ENCODE assay signal across 8 cellular contexts in the genomic region with DNA sequence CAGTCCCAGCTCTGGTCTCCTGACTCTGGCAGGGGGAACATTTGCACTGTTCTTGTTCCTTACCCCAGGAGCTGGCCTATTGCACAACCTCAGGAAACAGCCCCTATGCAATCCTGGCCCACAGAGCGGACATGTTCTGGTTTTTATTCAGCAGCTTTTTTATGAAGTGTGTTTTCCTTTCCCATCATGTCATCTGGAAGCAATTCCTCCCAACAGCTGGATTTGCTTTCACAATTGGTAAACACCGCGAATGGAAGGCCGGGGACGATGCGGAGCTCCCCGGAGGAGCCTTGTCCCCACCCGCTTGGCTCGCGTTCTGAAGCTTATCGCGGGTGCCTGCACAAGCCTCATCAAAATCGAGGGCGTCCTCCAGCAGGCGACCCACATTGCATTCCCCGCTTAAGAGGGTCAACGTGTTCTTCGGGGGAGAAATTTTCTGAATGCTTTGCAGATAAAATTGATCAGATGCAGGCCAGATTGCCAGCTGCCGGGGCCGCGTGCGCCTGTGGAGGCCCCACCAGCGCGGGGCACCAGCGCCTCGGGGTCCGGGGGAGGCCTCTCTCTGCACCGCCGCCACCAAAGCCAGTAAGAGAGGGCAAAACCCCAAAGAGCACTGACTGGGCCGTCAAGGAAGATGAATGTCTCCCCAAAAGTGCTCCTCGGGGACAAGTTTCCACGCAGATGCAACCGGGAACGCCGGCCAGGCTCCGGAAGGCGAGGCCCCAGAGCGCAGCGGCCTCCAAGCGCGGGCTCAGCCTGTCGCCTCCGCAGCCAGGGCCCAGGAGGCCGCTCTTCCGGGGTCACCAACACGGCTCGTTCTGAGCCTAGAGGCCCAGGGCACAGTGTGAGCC.
DNase-seq lines count a peak whose midpoint lies in the region; ATAC-seq and TF ChIP-seq lines count a peak whose summit lies in the region.

No MANE protein-coding gene starts in this region.

- H3K36me3 Mint-ChIP-seq in dendritic cell treated with granulocyte-macrophage colony-stimulating factor and Interleukin-4, amounts not matched to agents 40 ng/mL and 50 ng/mL, for 4 days (ENCODE audit: low read depth) = no peaks in the 10 kb centered on the region
- H3K36me3 Mint-ChIP-seq in mesothelial cell of epicardium (no peaks in the 10 kb centered on the region), T-cell (no peaks in the 10 kb centered on the region)
- H3K36me3 Mint-ChIP-seq in activated CD8-positive, alpha-beta memory T cell treated with anti-CD3 and anti-CD28 coated beads, Interleukin-2, amount 10 ng/mL, durations not matched to agents 7 days and 5 days = no peaks in the 10 kb centered on the region

- no peaks in the 10 kb centered on the region for H3K9me3 Mint-ChIP-seq in dendritic cell treated with granulocyte-macrophage colony-stimulating factor and Interleukin-4, amounts not matched to agents 40 ng/mL and 50 ng/mL, for 4 days
- H3K9me3 Mint-ChIP-seq in mesothelial cell of epicardium (no peaks in the 10 kb centered on the region), T-cell (no peaks in the 10 kb centered on the region)
- H3K9me3 Mint-ChIP-seq in activated CD8-positive, alpha-beta memory T cell treated with anti-CD3 and anti-CD28 coated beads, Interleukin-2, amount 10 ng/mL, durations not matched to agents 7 days and 5 days (ENCODE audit: low read depth) = peaks cover 4% of the 10 kb centered on the region

- H3K4me1 Mint-ChIP-seq in dendritic cell treated with granulocyte-macrophage colony-stimulating factor and Interleukin-4, amounts not matched to agents 40 ng/mL and 50 ng/mL, for 4 days (ENCODE audit: low read depth) = peaks cover 87% of the 10 kb centered on the region
- H3K4me1 Mint-ChIP-seq in mesothelial cell of epicardium (peaks cover 58% of the 10 kb centered on the region), T-cell (peaks cover 0 to 4% (median 0%) of the 10 kb centered on the region in 3 donors)
- H3K4me1 Mint-ChIP-seq in activated CD8-positive, alpha-beta memory T cell treated with anti-CD3 and anti-CD28 coated beads, Interleukin-2, amount 10 ng/mL, durations not matched to agents 7 days and 5 days = peaks cover 4% of the 10 kb centered on the region

- intact Hi-C loops in dendritic cell treated with granulocyte-macrophage colony-stimulating factor and Interleukin-4, amounts not matched to agents 40 ng/mL and 50 ng/mL, for 4 days (cut with micrococcal nuclease) = no loop called here

- POLR2A ChIA-PET in T-cell (lab: Charles Lee) = no interaction called here

- no peak overlapping the region for H3K4me3 Mint-ChIP-seq in dendritic cell treated with granulocyte-macrophage colony-stimulating factor and Interleukin-4, amounts not matched to agents 40 ng/mL and 50 ng/mL, for 4 days
- H3K4me3 Mint-ChIP-seq in mesothelial cell of epicardium (peak overlapping the region; percentile 41), T-cell (no peak overlapping the region)
- no peak overlapping the region for H3K4me3 Mint-ChIP-seq in activated CD8-positive, alpha-beta memory T cell treated with anti-CD3 and anti-CD28 coated beads, Interleukin-2, amount 10 ng/mL, durations not matched to agents 7 days and 5 days

- CTCF ChIA-PET in activated CD8-positive, alpha-beta memory T cell treated with anti-CD3 and anti-CD28 coated beads, Interleukin-2, amount 10 ng/mL, durations not matched to agents 7 days and 5 days (lab: Charles Lee) = interaction anchor here (0.7 kb wide), 1 partner anchor 31 kb away, joined by 3 read pairs; no protein-coding TSS in a partner anchor
- CTCF ChIA-PET in T-cell (lab: Charles Lee) = no interaction called here

- no peak for ATAC-seq in activated CD8-positive, alpha-beta memory T cell treated with anti-CD3 and anti-CD28 coated beads, Interleukin-2, amount 10 ng/mL, durations not matched to agents 7 days and 5 days
- no peak for ATAC-seq in T-cell (replicated peaks in 1 of 4)

- no peaks in the 10 kb centered on the region for H3K27me3 Mint-ChIP-seq in dendritic cell treated with granulocyte-macrophage colony-stimulating factor and Interleukin-4, amounts not matched to agents 40 ng/mL and 50 ng/mL, for 4 days
- H3K27me3 Mint-ChIP-seq in mesothelial cell of epicardium (ENCODE audit: low read depth) = no peaks in the 10 kb centered on the region
- H3K27me3 Mint-ChIP-seq in activated CD8-positive, alpha-beta memory T cell treated with anti-CD3 and anti-CD28 coated beads, Interleukin-2, amount 10 ng/mL, durations not matched to agents 7 days and 5 days = peaks cover 6% of the 10 kb centered on the region
- H3K27me3 Mint-ChIP-seq in T-cell = no peaks in the 10 kb centered on the region

- DNase-seq in NCI-H510A treated with DMSO at 0.1 percent for 48 hours (lab: John Stamatoyannopoulos, UW) (peak; percentile 57), NCI-H510A (lab: John Stamatoyannopoulos, UW) (no peak), mesothelial cell of epicardium (ENCODE audit: low spot score in 2 of 2, unreplicated experiment in 2 of 2) (peak; percentile 39 to 62), ureter (ENCODE audit: low spot score) (peak; percentile 75), NCI-H345 treated with DMSO at 0.1 percent for 48 hours (lab: John Stamatoyannopoulos, UW; ENCODE audit: unreplicated experiment) (no peak), T-cell (no peak)
- no peak for DNase-seq in activated CD8-positive, alpha-beta memory T cell treated with anti-CD3 and anti-CD28 coated beads, Interleukin-2, amount 10 ng/mL, durations not matched to agents 7 days and 5 days

- TF ChIP-seq CTCF in mesothelial cell of epicardium (IDR thresholded peaks at IDR 0.05; ENCODE audit: unreplicated experiment) = no peak

- H3K27ac Mint-ChIP-seq in dendritic cell treated with granulocyte-macrophage colony-stimulating factor and Interleukin-4, amounts not matched to agents 40 ng/mL and 50 ng/mL, for 4 days = peak overlapping the region; percentile 95
- H3K27ac Mint-ChIP-seq in mesothelial cell of epicardium = peak overlapping the region; percentile 99
- no peak overlapping the region for H3K27ac Mint-ChIP-seq in activated CD8-positive, alpha-beta memory T cell treated with anti-CD3 and anti-CD28 coated beads, Interleukin-2, amount 10 ng/mL, durations not matched to agents 7 days and 5 days
- no peak overlapping the region for H3K27ac Mint-ChIP-seq in T-cell

Comparison
In these comparisons a context has a peak if more than half of its experiments do, and no peak if none do; other contexts are left out.
1. DNase-seq: peak in NCI-H510A treated with DMSO at 0.1 percent for 48 hours (single experiment), mesothelial cell of epicardium (2 of 2) and ureter (single experiment); none in NCI-H510A (single experiment), NCI-H345 treated with DMSO at 0.1 percent for 48 hours (single experiment), activated CD8-positive, alpha-beta memory T cell treated with anti-CD3 and anti-CD28 coated beads, Interleukin-2, amount 10 ng/mL, durations not matched to agents 7 days and 5 days (single experiment) and T-cell (0 of 34).
2. H3K27ac Mint-ChIP-seq: peak in dendritic cell treated with granulocyte-macrophage colony-stimulating factor and Interleukin-4, amounts not matched to agents 40 ng/mL and 50 ng/mL, for 4 days (single experiment) and mesothelial cell of epicardium (single experiment); none in activated CD8-positive, alpha-beta memory T cell treated with anti-CD3 and anti-CD28 coated beads, Interleukin-2, amount 10 ng/mL, durations not matched to agents 7 days and 5 days (single experiment) and T-cell (0 of 2).